In genomic region chr3:178752843-178753242, GRCh38 we compare ENCODE assay signal across 21 cellular contexts.
"Had no signal": no experiment of that assay in that cellular context is flagged by ENCODE, and none has a peak within 500 bp of the region (broad histone marks: within the 10 kb centered on the region; RNA-seq: fewer than 3 reads in every experiment).

No MANE protein-coding gene starts in this region.

- H3K36me3 ChIP-seq: MG63, SJSA1 had no signal

- FAIRE-seq: RCC 7860 had no signal

- H3K27ac ChIP-seq: SJSA1, SK-N-MC had no signal

- H3K4me1 ChIP-seq: SJSA1 had no signal

- DNase-seq: Karpas-422, KG1, MG63, NCI-H1092, NCI-H1105 treated with DMSO at 0.1 percent for 48 hours, NCI-H1417 treated with DMSO at 0.1 percent for 48 hours, NCI-H146, NCI-H1694 treated with DMSO at 0.1 percent for 48 hours, NCI-H1930, NCI-H2081, NCI-H2107, NCI-H2227 treated with DMSO at 0.1 percent for 48 hours, NCI-H524, NCI-H526 treated with DMSO at 0.1 percent for 48 hours, NCI-H748 treated with DMSO at 0.1 percent for 48 hours, Right ventricle myocardium superior, RPMI8226, SIG-M5 had no signal

- H3K4me3 ChIP-seq: MG63, SJSA1, SK-N-MC had no signal

- H3K9me3 ChIP-seq: MG63, SJSA1 had no signal

- H3K27me3 ChIP-seq: MG63, SJSA1 had no signal
